Comparison of ENCODE assay signal across 6 cellular contexts in the genomic region with DNA sequence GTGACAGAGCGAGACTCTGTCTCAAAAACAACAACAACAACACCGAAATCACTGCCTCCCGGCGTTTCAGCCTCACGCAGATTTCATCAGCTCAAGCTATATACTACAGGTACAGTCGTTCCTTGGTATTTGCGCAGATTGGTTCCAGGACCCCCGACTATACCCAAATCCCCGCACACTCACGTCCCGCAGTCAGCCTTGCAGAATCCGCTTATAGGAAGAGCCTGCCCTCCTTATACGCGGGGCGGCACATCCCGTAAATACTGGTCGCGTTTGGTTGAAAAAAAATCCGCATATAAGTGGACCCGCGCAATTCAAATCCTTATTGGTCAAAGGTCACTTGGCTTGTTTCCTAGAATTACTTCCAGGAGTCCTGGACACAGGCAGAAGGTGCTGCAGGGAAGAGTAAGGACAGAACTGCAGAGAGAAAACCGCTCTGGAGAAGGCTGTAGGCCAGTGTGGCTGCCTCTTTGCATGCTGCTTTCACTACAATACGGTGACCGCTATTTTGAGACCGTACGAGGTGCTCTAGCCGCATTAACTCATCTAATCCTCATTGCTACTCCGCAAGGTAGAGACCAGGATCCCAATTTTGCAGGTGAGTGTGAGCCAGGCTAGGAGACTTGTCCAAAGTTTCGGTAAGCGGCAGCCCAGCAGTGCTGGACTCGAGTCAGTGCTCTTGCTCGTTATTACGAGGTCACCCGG. TPM values are rescaled to one million over a fixed set of nuclear protein-coding genes. Genes with fewer than 3 reads are reported as not detected.
DNase-seq lines count a peak whose midpoint lies in the region; ATAC-seq, FAIRE-seq and TF ChIP-seq lines count a peak whose summit lies in the region.

No MANE protein-coding gene starts in this region.

- POLR2A ChIA-PET in WTC11 (lab: Charles Lee) = interaction anchor here (2.5 kb wide), 1 partner anchor 38 kb away, joined by 7 read pairs; a partner anchor contains a TSS
- POLR2A ChIA-PET in HepG2 (lab: Yijun Ruan, JAX) = no interaction called here

- H3K4me1 Mint-ChIP-seq in WTC11 = peaks cover 22% of the 10 kb centered on the region

- H3K4me2 ChIP-seq in HepG2 (ENCODE audit: low read depth, low read length) = peak overlapping the region; percentile 93

- peak overlapping the region; percentile 97 for H3K9ac ChIP-seq in HepG2 (ENCODE audit: insufficient read depth, low read depth, low read length)

- H3K9me3 ChIP-seq in HepG2 (ENCODE audit: low read length) = no peaks in the 10 kb centered on the region

- H3K27me3 ChIP-seq in HepG2 (ENCODE audit: control insufficient read depth in 1 of 2, insufficient read depth in 2 of 2, low read length in 2 of 2) = peaks cover 0 to 5% of the 10 kb centered on the region in 2 experiments; a peak in 1 of 5 replicates

- intact Hi-C loops in HepG2 (cut with micrococcal nuclease; ENCODE audit: unreplicated experiment) = no loop called here

- peaks cover 27% of the 10 kb centered on the region for H3K36me3 Mint-ChIP-seq in WTC11

- peaks cover 55% of the 10 kb centered on the region for H3K79me2 ChIP-seq in HepG2 (ENCODE audit: insufficient read depth, low read length)

- H3K4me3 Mint-ChIP-seq in WTC11 = peak overlapping the region; percentile 84

- peak; percentile 3 for ATAC-seq in GM21737 (IDR thresholded peaks at IDR 0.05; ENCODE audit: unreplicated experiment)
- no peak for ATAC-seq in WTC11
- ATAC-seq in HepG2 = peak; percentile 50
- ATAC-seq in GM18870 (IDR thresholded peaks at IDR 0.05; ENCODE audit: unreplicated experiment) = no peak

- no peak for TF ChIP-seq POLR2A in HepG2 (IDR thresholded peaks at IDR 0.05; ENCODE audit: insufficient read depth in 1 of 2, low read depth in 2 of 2, low read length in 2 of 2)

- no peaks in the 10 kb centered on the region for H3K9me3 Mint-ChIP-seq in WTC11

- peak overlapping the region; percentile 72 for H3K27ac Mint-ChIP-seq in WTC11

- no peak overlapping the region for H2AFZ ChIP-seq in HepG2 (ENCODE audit: low read length)

- peaks cover 31% of the 10 kb centered on the region for H3K4me1 ChIP-seq in HepG2 (ENCODE audit: insufficient read depth, low read length)

- peaks cover 28% of the 10 kb centered on the region for H4K20me1 ChIP-seq in HepG2 (ENCODE audit: insufficient read depth, low read length)

- TF ChIP-seq RAD21 in HepG2 (CRISPR knock-in tag; IDR thresholded peaks at IDR 0.05) = no peak

- peaks cover 22 to 34% of the 10 kb centered on the region in 2 experiments for H3K36me3 ChIP-seq in HepG2 (replicated peaks in 1 of 2; ENCODE audit: control insufficient read depth in 1 of 2, insufficient read depth in 2 of 2, low read length in 2 of 2)

- peak overlapping the region; percentile 80 for H3K27ac ChIP-seq in HepG2 (ENCODE audit: extremely low read length, insufficient read depth, low read length)

- TF ChIP-seq EP300 in HepG2 (IDR thresholded peaks at IDR 0.05; ENCODE audit: low read depth in 2 of 2, low read length in 2 of 2) (no peak), HepG2 (CRISPR knock-in tag; IDR thresholded peaks at IDR 0.05; ENCODE audit: borderline replicate concordance) (no peak)

- H3K27me3 Mint-ChIP-seq in WTC11 (ENCODE audit: low read depth) = no peaks in the 10 kb centered on the region

- in situ Hi-C loops in HepG2 (cut with HindIII; ENCODE audit: extremely low pct_ligation_motif_present, low pct_unique_long_range_greater_than_20kb) = no loop called here

- BruUV-seq in HepG2 (replicated peaks; lab: Mats Ljungman, UMichigan) = TSS peak; percentile 63

- CTCF ChIA-PET in WTC11 (lab: Charles Lee) = interaction anchor here (1.9 kb wide), 1 partner anchor 83 kb away, joined by 16 read pairs; a partner anchor contains a TSS
- CTCF ChIA-PET in HepG2 (lab: Yijun Ruan, JAX; ENCODE audit: low intra/inter-chr PET ratio, low total read pairs) = interaction anchor here (2.2 to 2.5 kb wide), 2 partner anchors 39 to 161 kb away, joined by 10 to 12 read pairs; a partner anchor contains a TSS

- FAIRE-seq in HepG2 (lab: Jason Lieb, UNC) = no peak

- H3K4me3 ChIP-seq in HepG2 (replicated peaks in 1 of 3; ENCODE audit: insufficient read depth in 1 of 3, low read depth in 2 of 3, low read length in 3 of 3) = peak overlapping the region; percentile 72 to 98 (median 97)

- DNase-seq in WTC11 (ENCODE audit: low spot score) = no peak
- DNase-seq in HepG2 (ENCODE audit: low spot score) = peak; percentile 61
- no peak for DNase-seq in COLO668 (lab: John Stamatoyannopoulos, UW; ENCODE audit: unreplicated experiment)
- DNase-seq in NCI-H446 treated with DMSO at 0.1 percent for 48 hours (lab: John Stamatoyannopoulos, UW) = no peak

- WGBS in HepG2 (ENCODE audit: low lambda C conversion rate) = 6% methylated on average over 34 of the region's 34 CpGs

- TF ChIP-seq CTCF in WTC11 (IDR thresholded peaks at IDR 0.05) = no peak
- TF ChIP-seq CTCF in HepG2 (CRISPR knock-in tag; IDR thresholded peaks at IDR 0.05) = no peak

RNA-seq across cellular contexts. Expression of a gene that starts 0.7 kb away (rescaled TPM):
- 146 to 189 TPM (median 156 TPM) in 3 replicates for total RNA-seq in WTC11 (2021)
- total RNA-seq in HepG2 (2016; rRNA removed; fragmentation: Illumina TruSeq; extraction: Trizol) = 601 and 760 TPM in 2 replicates
- 295 and 299 TPM in 2 replicates for total RNA-seq in HepG2 (2016; cell fraction: cytosol; rRNA removed; fragmentation: Illumina TruSeq; extraction: Trizol; ENCODE audit: low read depth)
- 602 and 798 TPM in 2 replicates for total RNA-seq in HepG2 (2016; cell fraction: insoluble cytoplasmic fraction; rRNA removed; fragmentation: Illumina TruSeq; extraction: Trizol)
- total RNA-seq in HepG2 (2016; cell fraction: membrane; rRNA removed; fragmentation: Illumina TruSeq; extraction: Trizol) = 285 and 300 TPM in 2 replicates
- total RNA-seq in HepG2 (2016; cell fraction: nucleus; rRNA removed; fragmentation: Illumina TruSeq; extraction: Trizol) = 185 and 192 TPM in 2 replicates
- polyA plus RNA-seq in HepG2 (2011; rRNA removed) = 192 and 221 TPM in 2 replicates
- polyA plus RNA-seq in HepG2 (2011; cell fraction: cytosol; rRNA removed) = 288 and 387 TPM in 2 replicates
- 84.1 and 87.7 TPM in 2 replicates for polyA plus RNA-seq in HepG2 (2011; cell fraction: nucleus; rRNA removed)
- 224 and 262 TPM in 2 replicates for polyA plus RNA-seq in HepG2 (2012)
- 233 and 257 TPM in 2 replicates for polyA plus RNA-seq in HepG2 (2016; cell fraction: cytosol; fragmentation: Illumina TruSeq; extraction: Trizol; ENCODE audit: low read depth)
- 608 and 670 TPM in 2 replicates for polyA plus RNA-seq in HepG2 (2016; cell fraction: insoluble cytoplasmic fraction; fragmentation: Illumina TruSeq; extraction: Trizol; ENCODE audit: low read depth)
- polyA plus RNA-seq in HepG2 (2016; cell fraction: membrane; fragmentation: Illumina TruSeq; extraction: Trizol; ENCODE audit: low read depth) = 191 and 215 TPM in 2 replicates
- 276 and 279 TPM in 2 replicates for polyA plus RNA-seq in HepG2 (2016; cell fraction: nucleus; fragmentation: Illumina TruSeq; extraction: Trizol; ENCODE audit: insufficient read depth, low read depth)
- 41.0 and 74.5 TPM in 2 replicates for polyA minus RNA-seq in HepG2 (2011; rRNA and poly(A)+ RNA removed; ENCODE audit: low replicate concordance)
- 75.4 and 99.6 TPM in 2 replicates for polyA minus RNA-seq in HepG2 (2011; cell fraction: cytosol; rRNA and poly(A)+ RNA removed)
- polyA minus RNA-seq in HepG2 (2011; cell fraction: nucleus; rRNA and poly(A)+ RNA removed) = 33.9 and 41.0 TPM in 2 replicates

RNA-seq across cellular contexts. Expression of a gene that starts 37.9 kb away (rescaled TPM):
- total RNA-seq in WTC11 (2021) (109 to 128 TPM (median 115 TPM) in 3 replicates), HepG2 (2016; rRNA removed; fragmentation: Illumina TruSeq; extraction: Trizol) (111 and 142 TPM in 2 replicates)
- total RNA-seq in HepG2 (2016; cell fraction: cytosol; rRNA removed; fragmentation: Illumina TruSeq; extraction: Trizol; ENCODE audit: low read depth) = 27.2 and 33.8 TPM in 2 replicates
- total RNA-seq in HepG2 (2016; cell fraction: insoluble cytoplasmic fraction; rRNA removed; fragmentation: Illumina TruSeq; extraction: Trizol) = 112 and 143 TPM in 2 replicates
- total RNA-seq in HepG2 (2016; cell fraction: membrane; rRNA removed; fragmentation: Illumina TruSeq; extraction: Trizol) = 46.0 and 47.2 TPM in 2 replicates
- 80.6 and 99.3 TPM in 2 replicates for total RNA-seq in HepG2 (2016; cell fraction: nucleus; rRNA removed; fragmentation: Illumina TruSeq; extraction: Trizol)
- polyA plus RNA-seq in HepG2 (2011; rRNA removed) = 97.6 and 100 TPM in 2 replicates
- 98.1 and 112 TPM in 2 replicates for polyA plus RNA-seq in HepG2 (2011; cell fraction: cytosol; rRNA removed)
- 129 and 137 TPM in 2 replicates for polyA plus RNA-seq in HepG2 (2011; cell fraction: nucleus; rRNA removed)
- 83.8 and 88.4 TPM in 2 replicates for polyA plus RNA-seq in HepG2 (2012)
- 31.2 and 32.8 TPM in 2 replicates for polyA plus RNA-seq in HepG2 (2016; cell fraction: cytosol; fragmentation: Illumina TruSeq; extraction: Trizol; ENCODE audit: low read depth)
- polyA plus RNA-seq in HepG2 (2016; cell fraction: insoluble cytoplasmic fraction; fragmentation: Illumina TruSeq; extraction: Trizol; ENCODE audit: low read depth) = 119 and 123 TPM in 2 replicates
- polyA plus RNA-seq in HepG2 (2016; cell fraction: membrane; fragmentation: Illumina TruSeq; extraction: Trizol; ENCODE audit: low read depth) = 30.0 and 32.3 TPM in 2 replicates
- 89.9 and 95.2 TPM in 2 replicates for polyA plus RNA-seq in HepG2 (2016; cell fraction: nucleus; fragmentation: Illumina TruSeq; extraction: Trizol; ENCODE audit: insufficient read depth, low read depth)
- 49.6 and 117 TPM in 2 replicates for polyA minus RNA-seq in HepG2 (2011; rRNA and poly(A)+ RNA removed; ENCODE audit: low replicate concordance)
- 61.7 and 68.8 TPM in 2 replicates for polyA minus RNA-seq in HepG2 (2011; cell fraction: cytosol; rRNA and poly(A)+ RNA removed)
- 155 and 167 TPM in 2 replicates for polyA minus RNA-seq in HepG2 (2011; cell fraction: nucleus; rRNA and poly(A)+ RNA removed)

RNA-seq across cellular contexts. Expression of a gene that starts 38.2 kb away (rescaled TPM):
- 47.9 to 55.9 TPM (median 53.5 TPM) in 3 replicates for total RNA-seq in WTC11 (2021)
- total RNA-seq in HepG2 (2016; rRNA removed; fragmentation: Illumina TruSeq; extraction: Trizol) = 80.4 and 84.2 TPM in 2 replicates
- total RNA-seq in HepG2 (2016; cell fraction: cytosol; rRNA removed; fragmentation: Illumina TruSeq; extraction: Trizol; ENCODE audit: low read depth) = 18.1 and 20.7 TPM in 2 replicates
- 79.1 and 84.4 TPM in 2 replicates for total RNA-seq in HepG2 (2016; cell fraction: insoluble cytoplasmic fraction; rRNA removed; fragmentation: Illumina TruSeq; extraction: Trizol)
- total RNA-seq in HepG2 (2016; cell fraction: membrane; rRNA removed; fragmentation: Illumina TruSeq; extraction: Trizol) = 44.8 and 49.7 TPM in 2 replicates
- total RNA-seq in HepG2 (2016; cell fraction: nucleus; rRNA removed; fragmentation: Illumina TruSeq; extraction: Trizol) = 64.8 and 79.0 TPM in 2 replicates
- polyA plus RNA-seq in HepG2 (2011; rRNA removed) = 49.4 and 54.7 TPM in 2 replicates
- polyA plus RNA-seq in HepG2 (2011; cell fraction: cytosol; rRNA removed) = 41.5 and 46.7 TPM in 2 replicates
- 131 and 162 TPM in 2 replicates for polyA plus RNA-seq in HepG2 (2011; cell fraction: nucleus; rRNA removed)
- polyA plus RNA-seq in HepG2 (2012) = 27.0 and 35.2 TPM in 2 replicates
- polyA plus RNA-seq in HepG2 (2016; cell fraction: cytosol; fragmentation: Illumina TruSeq; extraction: Trizol; ENCODE audit: low read depth) = 8.2 and 10.2 TPM in 2 replicates
- polyA plus RNA-seq in HepG2 (2016; cell fraction: insoluble cytoplasmic fraction; fragmentation: Illumina TruSeq; extraction: Trizol; ENCODE audit: low read depth) = 69.7 and 75.5 TPM in 2 replicates
- 20.9 and 22.2 TPM in 2 replicates for polyA plus RNA-seq in HepG2 (2016; cell fraction: membrane; fragmentation: Illumina TruSeq; extraction: Trizol; ENCODE audit: low read depth)
- polyA plus RNA-seq in HepG2 (2016; cell fraction: nucleus; fragmentation: Illumina TruSeq; extraction: Trizol; ENCODE audit: insufficient read depth, low read depth) = 59.4 and 64.9 TPM in 2 replicates
- 142 and 329 TPM in 2 replicates for polyA minus RNA-seq in HepG2 (2011; rRNA and poly(A)+ RNA removed; ENCODE audit: low replicate concordance)
- polyA minus RNA-seq in HepG2 (2011; cell fraction: cytosol; rRNA and poly(A)+ RNA removed) = 36.3 and 43.7 TPM in 2 replicates
- 112 and 117 TPM in 2 replicates for polyA minus RNA-seq in HepG2 (2011; cell fraction: nucleus; rRNA and poly(A)+ RNA removed)

RNA-seq across cellular contexts. Expression of a gene that starts 45.7 kb away (rescaled TPM):
- total RNA-seq in WTC11 (2021) (23.8 to 32.1 TPM (median 25.1 TPM) in 3 replicates), HepG2 (2016; rRNA removed; fragmentation: Illumina TruSeq; extraction: Trizol) (40.9 and 58.5 TPM in 2 replicates)
- total RNA-seq in HepG2 (2016; cell fraction: cytosol; rRNA removed; fragmentation: Illumina TruSeq; extraction: Trizol; ENCODE audit: low read depth) = 19.0 and 19.8 TPM in 2 replicates
- total RNA-seq in HepG2 (2016; cell fraction: insoluble cytoplasmic fraction; rRNA removed; fragmentation: Illumina TruSeq; extraction: Trizol) = 40.7 and 53.7 TPM in 2 replicates
- total RNA-seq in HepG2 (2016; cell fraction: membrane; rRNA removed; fragmentation: Illumina TruSeq; extraction: Trizol) = 34.7 and 41.1 TPM in 2 replicates
- 36.5 and 40.9 TPM in 2 replicates for total RNA-seq in HepG2 (2016; cell fraction: nucleus; rRNA removed; fragmentation: Illumina TruSeq; extraction: Trizol)
- polyA plus RNA-seq in HepG2 (2011; rRNA removed) = 11.0 and 12.1 TPM in 2 replicates
- polyA plus RNA-seq in HepG2 (2011; cell fraction: cytosol; rRNA removed) = 6.6 and 10.2 TPM in 2 replicates
- 9.5 and 11.4 TPM in 2 replicates for polyA plus RNA-seq in HepG2 (2011; cell fraction: nucleus; rRNA removed)
- polyA plus RNA-seq in HepG2 (2012) = 15.7 and 25.4 TPM in 2 replicates
- polyA plus RNA-seq in HepG2 (2016; cell fraction: cytosol; fragmentation: Illumina TruSeq; extraction: Trizol; ENCODE audit: low read depth) = 3.9 and 4.1 TPM in 2 replicates
- polyA plus RNA-seq in HepG2 (2016; cell fraction: insoluble cytoplasmic fraction; fragmentation: Illumina TruSeq; extraction: Trizol; ENCODE audit: low read depth) = 58.1 and 60.2 TPM in 2 replicates
- 14.0 and 15.7 TPM in 2 replicates for polyA plus RNA-seq in HepG2 (2016; cell fraction: membrane; fragmentation: Illumina TruSeq; extraction: Trizol; ENCODE audit: low read depth)
- 51.4 and 67.7 TPM in 2 replicates for polyA plus RNA-seq in HepG2 (2016; cell fraction: nucleus; fragmentation: Illumina TruSeq; extraction: Trizol; ENCODE audit: insufficient read depth, low read depth)
- 16.5 and 19.6 TPM in 2 replicates for polyA minus RNA-seq in HepG2 (2011; rRNA and poly(A)+ RNA removed; ENCODE audit: low replicate concordance)
- 14.5 and 17.8 TPM in 2 replicates for polyA minus RNA-seq in HepG2 (2011; cell fraction: cytosol; rRNA and poly(A)+ RNA removed)
- 32.6 and 35.8 TPM in 2 replicates for polyA minus RNA-seq in HepG2 (2011; cell fraction: nucleus; rRNA and poly(A)+ RNA removed)

RNA-seq across cellular contexts. Expression of a gene that starts 45.9 kb away (rescaled TPM):
- total RNA-seq in WTC11 (2021) (54.0 to 65.8 TPM (median 60.0 TPM) in 3 replicates), HepG2 (2016; rRNA removed; fragmentation: Illumina TruSeq; extraction: Trizol) (207 and 352 TPM in 2 replicates)
- 20.5 and 23.4 TPM in 2 replicates for total RNA-seq in HepG2 (2016; cell fraction: cytosol; rRNA removed; fragmentation: Illumina TruSeq; extraction: Trizol; ENCODE audit: low read depth)
- total RNA-seq in HepG2 (2016; cell fraction: insoluble cytoplasmic fraction; rRNA removed; fragmentation: Illumina TruSeq; extraction: Trizol) = 209 and 347 TPM in 2 replicates
- 72.8 and 82.2 TPM in 2 replicates for total RNA-seq in HepG2 (2016; cell fraction: membrane; rRNA removed; fragmentation: Illumina TruSeq; extraction: Trizol)
- 132 and 133 TPM in 2 replicates for total RNA-seq in HepG2 (2016; cell fraction: nucleus; rRNA removed; fragmentation: Illumina TruSeq; extraction: Trizol)
- polyA plus RNA-seq in HepG2 (2011; rRNA removed) = 104 and 105 TPM in 2 replicates
- polyA plus RNA-seq in HepG2 (2011; cell fraction: cytosol; rRNA removed) = 63.7 and 85.8 TPM in 2 replicates
- 63.0 and 74.7 TPM in 2 replicates for polyA plus RNA-seq in HepG2 (2011; cell fraction: nucleus; rRNA removed)
- 94.7 and 110 TPM in 2 replicates for polyA plus RNA-seq in HepG2 (2012)
- polyA plus RNA-seq in HepG2 (2016; cell fraction: cytosol; fragmentation: Illumina TruSeq; extraction: Trizol; ENCODE audit: low read depth) = 19.7 and 22.2 TPM in 2 replicates
- 226 and 246 TPM in 2 replicates for polyA plus RNA-seq in HepG2 (2016; cell fraction: insoluble cytoplasmic fraction; fragmentation: Illumina TruSeq; extraction: Trizol; ENCODE audit: low read depth)
- 43.6 and 49.0 TPM in 2 replicates for polyA plus RNA-seq in HepG2 (2016; cell fraction: membrane; fragmentation: Illumina TruSeq; extraction: Trizol; ENCODE audit: low read depth)
- polyA plus RNA-seq in HepG2 (2016; cell fraction: nucleus; fragmentation: Illumina TruSeq; extraction: Trizol; ENCODE audit: insufficient read depth, low read depth) = 155 and 179 TPM in 2 replicates
- polyA minus RNA-seq in HepG2 (2011; rRNA and poly(A)+ RNA removed; ENCODE audit: low replicate concordance) = 138 and 162 TPM in 2 replicates
- 44.3 and 44.4 TPM in 2 replicates for polyA minus RNA-seq in HepG2 (2011; cell fraction: cytosol; rRNA and poly(A)+ RNA removed)
- 115 and 133 TPM in 2 replicates for polyA minus RNA-seq in HepG2 (2011; cell fraction: nucleus; rRNA and poly(A)+ RNA removed)

Comparison
In these comparisons a context has a peak if more than half of its experiments do, and no peak if none do; other contexts are left out.
1. ATAC-seq: peak in GM21737 (single experiment) and HepG2 (single experiment); none in WTC11 (single experiment) and GM18870 (single experiment).